ENCODE assay signal across 8 cellular contexts in genomic region chr3:131026321-131027151, GRCh38. TPM values are rescaled to one million over a fixed set of nuclear protein-coding genes. Genes with fewer than 3 reads are reported as not detected.
DNase-seq lines count a peak whose midpoint lies in the region; ATAC-seq and TF ChIP-seq lines count a peak whose summit lies in the region.

A gene with protein sequence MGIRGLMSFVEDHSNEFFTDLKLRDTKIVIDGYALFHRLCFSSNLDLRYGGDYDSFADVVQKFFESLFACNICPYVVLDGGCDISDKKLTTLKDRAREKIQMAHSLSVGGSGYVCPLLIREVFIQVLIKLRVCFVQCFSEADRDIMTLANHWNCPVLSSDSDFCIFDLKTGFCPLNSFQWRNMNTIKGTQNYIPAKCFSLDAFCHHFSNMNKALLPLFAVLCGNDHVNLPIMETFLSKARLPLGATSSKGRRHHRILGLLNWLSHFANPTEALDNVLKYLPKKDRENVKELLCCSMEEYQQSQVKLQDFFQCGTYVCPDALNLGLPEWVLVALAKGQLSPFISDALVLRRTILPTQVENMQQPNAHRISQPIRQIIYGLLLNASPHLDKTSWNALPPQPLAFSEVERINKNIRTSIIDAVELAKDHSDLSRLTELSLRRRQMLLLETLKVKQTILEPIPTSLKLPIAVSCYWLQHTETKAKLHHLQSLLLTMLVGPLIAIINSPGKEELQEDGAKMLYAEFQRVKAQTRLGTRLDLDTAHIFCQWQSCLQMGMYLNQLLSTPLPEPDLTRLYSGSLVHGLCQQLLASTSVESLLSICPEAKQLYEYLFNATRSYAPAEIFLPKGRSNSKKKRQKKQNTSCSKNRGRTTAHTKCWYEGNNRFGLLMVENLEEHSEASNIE (minus strand): TSS chr3:131026825. CDS start chr3:131025306, 1,519 bp downstream.
A gene with protein sequence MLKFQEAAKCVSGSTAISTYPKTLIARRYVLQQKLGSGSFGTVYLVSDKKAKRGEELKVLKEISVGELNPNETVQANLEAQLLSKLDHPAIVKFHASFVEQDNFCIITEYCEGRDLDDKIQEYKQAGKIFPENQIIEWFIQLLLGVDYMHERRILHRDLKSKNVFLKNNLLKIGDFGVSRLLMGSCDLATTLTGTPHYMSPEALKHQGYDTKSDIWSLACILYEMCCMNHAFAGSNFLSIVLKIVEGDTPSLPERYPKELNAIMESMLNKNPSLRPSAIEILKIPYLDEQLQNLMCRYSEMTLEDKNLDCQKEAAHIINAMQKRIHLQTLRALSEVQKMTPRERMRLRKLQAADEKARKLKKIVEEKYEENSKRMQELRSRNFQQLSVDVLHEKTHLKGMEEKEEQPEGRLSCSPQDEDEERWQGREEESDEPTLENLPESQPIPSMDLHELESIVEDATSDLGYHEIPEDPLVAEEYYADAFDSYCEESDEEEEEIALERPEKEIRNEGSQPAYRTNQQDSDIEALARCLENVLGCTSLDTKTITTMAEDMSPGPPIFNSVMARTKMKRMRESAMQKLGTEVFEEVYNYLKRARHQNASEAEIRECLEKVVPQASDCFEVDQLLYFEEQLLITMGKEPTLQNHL (plus strand): TSS chr3:131026877. CDS start chr3:131029709, 2,832 bp downstream.

- no peaks in the 10 kb centered on the region for H3K9me3 ChIP-seq in mammary epithelial cell (replicated peaks; ENCODE audit: insufficient read depth, low read length)

- no peaks in the 10 kb centered on the region for H4K20me1 ChIP-seq in mammary epithelial cell (ENCODE audit: insufficient read depth, low read length)

- BruUV-seq in mammary epithelial cell (replicated peaks; lab: Mats Ljungman, UMichigan), result TSS peak; percentile 55

- ATAC-seq in GM18870 (IDR thresholded peaks at IDR 0.05; ENCODE audit: unreplicated experiment), result peak; percentile 95
- peak; percentile 98 for ATAC-seq in HG03108 (IDR thresholded peaks at IDR 0.05; ENCODE audit: unreplicated experiment)

- H3K79me2 ChIP-seq in mammary epithelial cell (ENCODE audit: insufficient read depth, low read length), result peaks cover 2% of the 10 kb centered on the region

- in situ Hi-C loops in ACHN (cut with HindIII; ENCODE audit: low pct_ligation_motif_present, low pct_unique_long_range_greater_than_20kb, low sequenced_read_pairs) (no loop called here), mammary epithelial cell (cut with MboI; ENCODE audit: low sequenced_read_pairs in 2 of 2) (loop anchor here (25.0 kb wide), 2 partner anchors 986 to 1161 kb away; no protein-coding TSS in a partner anchor)

- H3K4me3 ChIP-seq in mammary epithelial cell (replicated peaks in 1 of 3; ENCODE audit: insufficient read depth in 1 of 3, low read depth in 2 of 3, low read length in 3 of 3), result peak within 1 kb of the TSS; percentile 68 to 81 (median 78)

- peak within 1 kb of the TSS; percentile 93 for H2AFZ ChIP-seq in mammary epithelial cell (ENCODE audit: low read depth, low read length)

- H3K4me2 ChIP-seq in mammary epithelial cell (ENCODE audit: insufficient read depth, low read depth, low read length), result peak within 1 kb of the TSS; percentile 88

- WGBS in mammary epithelial cell (ENCODE audit: low coverage, missing lambda C conversion rate), result under 1% methylated on average over 32 of the region's 56 CpGs

- TF ChIP-seq CTCF in VCaP (conservative IDR thresholded peaks at IDR 0.05), result no peak
- peak in 1 of 2 donors; percentile 4 for TF ChIP-seq CTCF in mammary epithelial cell (conservative IDR thresholded peaks at IDR 0.05 in 1 of 2, IDR thresholded peaks at IDR 0.05 in 1 of 2; ENCODE audit: extremely low read depth in 1 of 2, insufficient read depth in 1 of 2, low read depth in 1 of 2, low read length in 2 of 2)

- peaks cover 4% of the 10 kb centered on the region for H3K4me1 ChIP-seq in mammary epithelial cell (ENCODE audit: insufficient read depth, low read length)

- H3K27ac ChIP-seq in VCaP (peak within 1 kb of the TSS; percentile 81), mammary epithelial cell (ENCODE audit: insufficient read depth, low read depth, low read length) (peak within 1 kb of the TSS; percentile 97)

- intact Hi-C loops in mammary epithelial cell (cut with micrococcal nuclease), result loop anchor here (1.0 to 5.0 kb wide), 3 partner anchors 133 to 356 kb away; partner anchors contain the start of gene NUDT16

- H3K9ac ChIP-seq in mammary epithelial cell (ENCODE audit: insufficient read depth, low read length), result peak within 1 kb of the TSS; percentile 97

- H3K36me3 ChIP-seq in mammary epithelial cell (ENCODE audit: insufficient read depth, low read length), result no peaks in the 10 kb centered on the region

- DNase-seq in ACHN (peak; percentile 85), NCI-H2171 treated with DMSO at 0.1 percent for 48 hours (lab: John Stamatoyannopoulos, UW) (peak; percentile 97), mammary epithelial cell (peak; percentile 87), iPS-NIHi7 (ENCODE audit: extremely low spot score) (peak; percentile 91), smooth muscle cell of the brain vasculature (ENCODE audit: low read depth, low spot score) (peak; percentile 67)

- dilution Hi-C loops in mammary epithelial cell (cut with HindIII; ENCODE audit: low sequenced_read_pairs), result no loop called here

- H3K27me3 ChIP-seq in mammary epithelial cell (ENCODE audit: insufficient read depth, low read length), result no peaks in the 10 kb centered on the region

- CTCF ChIA-PET in mammary epithelial cell (lab: Charles Lee; ENCODE audit: low non-redundant PET), result no interaction called here

RNA-seq across cellular contexts. Expression of the first gene that starts in this region (rescaled TPM):
- total RNA-seq in mammary epithelial cell, result 1 to 10 TPM; 4.4 to 6.3 TPM
- polyA plus RNA-seq in mammary epithelial cell, result 4.2 TPM
- 0.83 TPM for polyA minus RNA-seq in mammary epithelial cell

RNA-seq across cellular contexts. Expression of the second gene that starts in this region (rescaled TPM):
- total RNA-seq in mammary epithelial cell, result 10 to 100 TPM in 1 of 2 donors, 1 to 10 TPM in 1; 7.7 to 20.2 TPM
- 2.7 TPM for polyA plus RNA-seq in mammary epithelial cell
- polyA minus RNA-seq in mammary epithelial cell, result 19.0 TPM

Comparison
In these comparisons a context has a peak if more than half of its experiments do, and no peak if none do; other contexts are left out.
1. Peak in every context shown above with its lines: DNase-seq, ATAC-seq, H3K4me3 ChIP-seq and H3K27ac ChIP-seq.